ENCODE assay signal across 19 cellular contexts in genomic region chr1:28026329-28026728, GRCh38.
"Had no signal": no experiment of that assay in that cellular context is flagged by ENCODE, and none has a peak within 500 bp of the region (broad histone marks: within the 10 kb centered on the region; RNA-seq: fewer than 3 reads in every experiment).

No MANE protein-coding gene starts in this region.

- H3K27ac ChIP-seq: dorsolateral prefrontal cortex, heart left ventricle, neutrophil, psoas muscle, right lobe of liver, testis, transverse colon had no signal

- H3K27me3 Mint-ChIP-seq: naive thymus-derived CD4-positive, alpha-beta T cell; stimulated activated naive CD8-positive, alpha-beta T cell treated with anti-CD3 and anti-CD28 coated beads, Interleukin-15, amount 100 ng/mL, for 72 hours had no signal

- H3K27me3 ChIP-seq: dorsolateral prefrontal cortex, heart left ventricle, neutrophil, right lobe of liver, testis, transverse colon had no signal

- H3K4me3 ChIP-seq: dorsolateral prefrontal cortex, heart left ventricle, psoas muscle, right lobe of liver, testis, transverse colon had no signal

- H3K27ac Mint-ChIP-seq: stimulated activated effector memory CD8-positive, alpha-beta T cell treated with anti-CD3 and anti-CD28 coated beads, Interleukin-12 subunit alpha, Interleukin-12 subunit beta, amount 100 ng/mL, for 72 hours had no signal

- H3K4me3 Mint-ChIP-seq: naive thymus-derived CD4-positive, alpha-beta T cell; stimulated activated effector memory CD8-positive, alpha-beta T cell treated with anti-CD3 and anti-CD28 coated beads, Interleukin-12 subunit alpha, Interleukin-12 subunit beta, amount 100 ng/mL, for 72 hours; stimulated activated naive CD8-positive, alpha-beta T cell treated with anti-CD3 and anti-CD28 coated beads, Interleukin-15, amount 100 ng/mL, for 72 hours had no signal

- H3K9me3 ChIP-seq: heart left ventricle, neutrophil, psoas muscle, right lobe of liver, testis, transverse colon had no signal

- DNase-seq: cortex of kidney; dorsolateral prefrontal cortex; effector CD8-positive, alpha-beta T cell; heart left ventricle; hippocampal formation; mammary epithelial cell; naive thymus-derived CD4-positive, alpha-beta T cell; psoas muscle; retina; right lobe of liver; stimulated activated CD4-positive, alpha-beta T cell treated with anti-CD3 and anti-CD28 coated beads, Interleukin-4, amount 100 ng/mL, for 1 hour; stimulated activated CD8-positive, alpha-beta memory T cell treated with anti-CD3 and anti-CD28 coated beads, Interleukin-4, amount 100 ng/mL, for 48 hours; stimulated activated naive CD8-positive, alpha-beta T cell treated with anti-CD3 and anti-CD28 coated beads, Interleukin-15, amount 100 ng/mL, for 72 hours; testis; transverse colon had no signal

- ATAC-seq: esophagus mucosa; heart left ventricle; left lobe of liver; naive thymus-derived CD4-positive, alpha-beta T cell; psoas muscle; right lobe of liver; stimulated activated effector memory CD8-positive, alpha-beta T cell treated with anti-CD3 and anti-CD28 coated beads, Interleukin-12 subunit alpha, Interleukin-12 subunit beta, amount 100 ng/mL, for 72 hours; stimulated activated naive CD8-positive, alpha-beta T cell treated with anti-CD3 and anti-CD28 coated beads, Interleukin-15, amount 100 ng/mL, for 72 hours had no signal

- H3K36me3 ChIP-seq: transverse colon had no signal

- H3K4me1 ChIP-seq: psoas muscle, right lobe of liver, testis had no signal

- H3K9me3 Mint-ChIP-seq: naive thymus-derived CD4-positive, alpha-beta T cell; stimulated activated effector memory CD8-positive, alpha-beta T cell treated with anti-CD3 and anti-CD28 coated beads, Interleukin-12 subunit alpha, Interleukin-12 subunit beta, amount 100 ng/mL, for 72 hours; stimulated activated naive CD8-positive, alpha-beta T cell treated with anti-CD3 and anti-CD28 coated beads, Interleukin-15, amount 100 ng/mL, for 72 hours had no signal
